28 cellular contexts compared by ENCODE assay signal in genomic region chr16:31470615-31471014, GRCh38. TPM values are rescaled to one million over a fixed set of nuclear protein-coding genes. Genes with fewer than 3 reads are reported as not detected.
DNase-seq lines count a peak whose midpoint lies in the region; TF ChIP-seq lines count a peak whose summit lies in the region.
"Had no signal": no experiment of that assay in that cellular context is flagged by ENCODE, and none has a peak within 500 bp of the region (broad histone marks: within the 10 kb centered on the region; RNA-seq: fewer than 3 reads in every experiment).

No MANE protein-coding gene starts in this region.

- peaks cover 22% of the 10 kb centered on the region for H3K4me1 Mint-ChIP-seq in MCF 10A (ENCODE audit: insufficient read depth, unreplicated experiment)
- H3K4me1 Mint-ChIP-seq in nephron = peaks cover 20% of the 10 kb centered on the region

- H3K79me2 ChIP-seq in mammary epithelial cell (ENCODE audit: insufficient read depth, low read length) = no peaks in the 10 kb centered on the region

- TF ChIP-seq EP300 in transverse colon (IDR thresholded peaks at IDR 0.05; ENCODE audit: low read depth) = no peak

- no peaks in the 10 kb centered on the region for H4K20me1 ChIP-seq in mammary epithelial cell (ENCODE audit: insufficient read depth, low read length)

- TF ChIP-seq POLR2A in transverse colon (IDR thresholded peaks at IDR 0.05) = no peak

- H3K9me3 Mint-ChIP-seq in MCF 10A (ENCODE audit: unreplicated experiment) (no peaks in the 10 kb centered on the region), nephron (no peaks in the 10 kb centered on the region)
- H3K9me3 Mint-ChIP-seq: activated naive CD8-positive, alpha-beta T cell treated with anti-CD3 and anti-CD28 coated beads, Interleukin-2, amount 50 U/mL, for 24 hours; activated T-helper 2 cell treated with anti-CD3 and anti-CD28 coated beads, Interferon-gamma antibody, Interleukin-2, Interleukin-4, amounts not matched to agents 10 μg/mL and 5 μg/mL and 100 μg/mL, durations not matched to agents 14 hours and 24 hours and 36 hours; type B pancreatic cell had no signal

- H3K27me3 Mint-ChIP-seq in MCF 10A (ENCODE audit: insufficient read depth, unreplicated experiment) (no peaks in the 10 kb centered on the region), nephron (ENCODE audit: low read depth) (peaks cover 26% of the 10 kb centered on the region)

- no peak overlapping the region for H3K4me3 Mint-ChIP-seq in MCF 10A (ENCODE audit: unreplicated experiment)
- H3K4me3 Mint-ChIP-seq in nephron = peak overlapping the region; percentile 59 to 91 (median 90)
- H3K4me3 Mint-ChIP-seq: activated naive CD8-positive, alpha-beta T cell treated with anti-CD3 and anti-CD28 coated beads, Interleukin-2, amount 50 U/mL, for 24 hours had no signal

- TF ChIP-seq CTCF in MCF 10A (IDR thresholded peaks at IDR 0.05; ENCODE audit: unreplicated experiment) = no peak
- no peak for TF ChIP-seq CTCF in mammary epithelial cell (conservative IDR thresholded peaks at IDR 0.05 in 1 of 2, IDR thresholded peaks at IDR 0.05 in 1 of 2; ENCODE audit: extremely low read depth in 1 of 2, insufficient read depth in 1 of 2, low read depth in 1 of 2, low read length in 2 of 2)
- no peak for TF ChIP-seq CTCF in coronary artery (IDR thresholded peaks at IDR 0.05)
- TF ChIP-seq CTCF in nephron (IDR thresholded peaks at IDR 0.05; ENCODE audit: unreplicated experiment in 3 of 3) = no peak
- TF ChIP-seq CTCF in transverse colon (IDR thresholded peaks at IDR 0.05) = no peak

- TSS peak; percentile 40 for BruUV-seq in MCF 10A (replicated peaks; lab: Mats Ljungman, UMichigan)
- no TSS peak for BruUV-seq in mammary epithelial cell (replicated peaks; lab: Mats Ljungman, UMichigan)

- no peak overlapping the region for H3K9ac ChIP-seq in mammary epithelial cell (ENCODE audit: insufficient read depth, low read length)

- WGBS in mammary epithelial cell (ENCODE audit: low coverage, missing lambda C conversion rate) = 57% methylated on average over 2 of the region's 3 CpGs
- 71 to 82% methylated on average over 2 to 3 of the region's 3 CpGs for WGBS in transverse colon (ENCODE audit: low coverage in 1 of 2), 2 donors

- CTCF ChIA-PET in MCF 10A (lab: Yijun Ruan, JAX) (interaction anchor here (0.6 to 1.0 kb wide), 2 partner anchors 10 to 240 kb away, joined by 3 to 10 read pairs; no protein-coding TSS in a partner anchor), mammary epithelial cell (lab: Charles Lee; ENCODE audit: low non-redundant PET) (no interaction called here)

- in situ Hi-C loops in mammary epithelial cell (cut with MboI; ENCODE audit: low sequenced_read_pairs in 2 of 2) = loop anchor here (10.0 to 25.0 kb wide), 2 partner anchors 224 to 392 kb away; partner anchors contain the start of gene ZNF267 (in 1 of the 2)
- in situ Hi-C loops in transverse colon (cut with MboI; ENCODE audit: low pct_ligation_motif_present in 1 of 4, low pct_unique_long_range_greater_than_20kb in 1 of 4, low sequenced_read_pairs in 3 of 4) = loop anchor here in 2 of 4 donors (25.0 kb wide), 2 partner anchors 417 to 483 kb away; partner anchors contain the start of gene HSD3B7 (in 1 of the 2)

- H3K27ac Mint-ChIP-seq in MCF 10A (ENCODE audit: low read depth, unreplicated experiment) (no peak overlapping the region), nephron (peak overlapping the region in 2 of 3 experiments; percentile 93 to 96)
- H3K27ac Mint-ChIP-seq: activated naive CD8-positive, alpha-beta T cell treated with anti-CD3 and anti-CD28 coated beads, Interleukin-2, amount 50 U/mL, for 24 hours; activated T-helper 2 cell treated with anti-CD3 and anti-CD28 coated beads, Interferon-gamma antibody, Interleukin-2, Interleukin-4, amounts not matched to agents 10 μg/mL and 5 μg/mL and 100 μg/mL, durations not matched to agents 14 hours and 24 hours and 36 hours; CD14-positive monocyte had no signal

- no peak for DNase-seq in MCF 10A (ENCODE audit: unreplicated experiment)
- DNase-seq in mammary epithelial cell = no peak
- DNase-seq in coronary artery (ENCODE audit: low spot score) = no peak
- DNase-seq in transverse colon = no peak
- no peak for DNase-seq in NCI-H1436 treated with DMSO at 0.1 percent for 48 hours (lab: John Stamatoyannopoulos, UW)
- no peak for DNase-seq in activated naive CD4-positive, alpha-beta T cell treated with Interleukin-2 at 50 U/mL for 16 hours
- DNase-seq in UCSD-AML1 (lab: John Stamatoyannopoulos, UW; ENCODE audit: unreplicated experiment) = no peak
- DNase-seq: 8988T; activated CD4-positive, alpha-beta T cell treated with anti-CD3 and anti-CD28 coated beads for 48 hours; activated naive CD8-positive, alpha-beta T cell treated with anti-CD3 and anti-CD28 coated beads, Interleukin-2, amount 50 U/mL, for 24 hours; DMS 273 treated with DMSO at 0.1 percent for 48 hours; dorsolateral prefrontal cortex; Karpas-422; naive thymus-derived CD4-positive, alpha-beta T cell; NCI-H1105; NCI-H2081 treated with DMSO at 0.1 percent for 48 hours; NCI-H510A; stimulated activated CD4-positive, alpha-beta T cell treated with anti-CD3 and anti-CD28 coated beads, Interleukin-12 subunit alpha, Interleukin-12 subunit beta, amount 100 ng/mL, for 4 hours had no signal

- dilution Hi-C loops in mammary epithelial cell (cut with HindIII; ENCODE audit: low sequenced_read_pairs) = loop anchor here (25.0 kb wide), 1 partner anchor 283 kb away; the partner anchor contains the start of gene FUS

- H3K36me3 ChIP-seq in mammary epithelial cell (ENCODE audit: insufficient read depth, low read length) = peaks cover 11% of the 10 kb centered on the region
- peaks cover 0 to 3% (median 0%) of the 10 kb centered on the region in 4 donors for H3K36me3 ChIP-seq in transverse colon

- intact Hi-C loops in MCF 10A (cut with micrococcal nuclease) (no loop called here), mammary epithelial cell (cut with micrococcal nuclease) (no loop called here), transverse colon (cut with DNase I; ENCODE audit: low total_unique reads) (no loop called here)

- H3K4me1 ChIP-seq in mammary epithelial cell (ENCODE audit: insufficient read depth, low read length) = peaks cover 8% of the 10 kb centered on the region
- peaks cover 13 to 36% (median 24%) of the 10 kb centered on the region in 4 donors for H3K4me1 ChIP-seq in transverse colon

- H2AFZ ChIP-seq in mammary epithelial cell (ENCODE audit: low read depth, low read length) = no peak overlapping the region

- POLR2A ChIA-PET in MCF 10A (lab: Yijun Ruan, JAX) = interaction anchor here (1.3 kb wide), 1 partner anchor 11 kb away, joined by 5 read pairs; the partner anchor contains the start of gene ARMC5

- no peaks in the 10 kb centered on the region for H3K27me3 ChIP-seq in mammary epithelial cell (ENCODE audit: insufficient read depth, low read length)
- no peaks in the 10 kb centered on the region for H3K27me3 ChIP-seq in transverse colon

- H3K9me3 ChIP-seq in mammary epithelial cell (replicated peaks; ENCODE audit: insufficient read depth, low read length) (no peaks in the 10 kb centered on the region), transverse colon (no peaks in the 10 kb centered on the region)

- H3K27ac ChIP-seq in mammary epithelial cell (ENCODE audit: insufficient read depth, low read depth, low read length) = no peak overlapping the region
- H3K27ac ChIP-seq in coronary artery = peak overlapping the region; percentile 78 to 97
- H3K27ac ChIP-seq in transverse colon = peak overlapping the region; percentile 90 to 98 (median 93)

- H3K36me3 Mint-ChIP-seq in MCF 10A (ENCODE audit: insufficient read depth, unreplicated experiment) = peaks cover 7% of the 10 kb centered on the region
- H3K36me3 Mint-ChIP-seq in nephron (ENCODE audit: low read depth) = peaks cover 29% of the 10 kb centered on the region

- H3K4me2 ChIP-seq in mammary epithelial cell (ENCODE audit: insufficient read depth, low read depth, low read length) = no peak overlapping the region

- H3K4me3 ChIP-seq in mammary epithelial cell (replicated peaks in 1 of 3; ENCODE audit: insufficient read depth in 1 of 3, low read depth in 2 of 3, low read length in 3 of 3) (no peak overlapping the region), coronary artery (peak overlapping the region; percentile 80), transverse colon (no peak overlapping the region)

RNA-seq across cellular contexts. Expression of gene TGFB1I1, which starts 1.3 kb away (rescaled TPM):
- total RNA-seq in MCF 10A (2022) = 14.2 and 14.7 TPM in 2 replicates
- 10 to 100 TPM; 45.4 to 50.7 TPM for total RNA-seq in mammary epithelial cell
- polyA plus RNA-seq in mammary epithelial cell = 22.7 TPM
- 62.4 TPM for polyA minus RNA-seq in mammary epithelial cell
- 100 to 1,000 TPM in 1 of 4 donors, 10 to 100 TPM in 3; 43.0 to 102 (median 61.4) TPM for total RNA-seq in transverse colon

RNA-seq across cellular contexts. Expression of gene ARMC5, which starts 11.3 kb away (rescaled TPM):
- total RNA-seq in MCF 10A (2022) (8.1 and 10.1 TPM in 2 replicates), mammary epithelial cell (10 to 100 TPM in 1 of 2 donors, 1 to 10 TPM in 1; 8.7 to 10.7 TPM), transverse colon (10 to 100 TPM in 1 of 4 donors, 1 to 10 TPM in 3; 3.2 to 17.6 (median 8.4) TPM)
- 6.4 TPM for polyA plus RNA-seq in mammary epithelial cell
- 9.8 TPM for polyA minus RNA-seq in mammary epithelial cell

RNA-seq across cellular contexts. Expression of gene SLC5A2, which starts 12.3 kb away (rescaled TPM):
- total RNA-seq in MCF 10A (2022) = not detected in 2 replicates
- total RNA-seq in mammary epithelial cell = under 1 TPM in 1 of 2 donors, not detected in 1; 0.66 TPM
- 0.17 TPM for polyA plus RNA-seq in mammary epithelial cell
- polyA minus RNA-seq in mammary epithelial cell = not detected
- not detected for total RNA-seq in transverse colon
- total RNA-seq: activated T-helper 2 cell treated with anti-CD3 and anti-CD28 coated beads, Interferon-gamma antibody, Interleukin-2, Interleukin-4, amounts not matched to agents 10 μg/mL and 5 μg/mL and 100 μg/mL, durations not matched to agents 14 hours and 24 hours and 36 hours; epithelial cell of proximal tubule; G401; H4; lung microvascular endothelial cell; pulmonary artery endothelial cell; RPMI7951 had no signal
- polyA plus RNA-seq: CD14-positive monocyte had no signal

RNA-seq across cellular contexts. Expression of gene ZNF843, which starts 28.0 kb away (rescaled TPM):
- total RNA-seq in MCF 10A (2022) (0.19 and 0.29 TPM in 2 replicates), mammary epithelial cell (under 1 TPM; 0.09 to 0.17 TPM), transverse colon (under 1 TPM in 2 of 4 donors, not detected in 2; 0.14 to 0.79 TPM)
- 0.06 TPM for polyA plus RNA-seq in mammary epithelial cell
- not detected for polyA minus RNA-seq in mammary epithelial cell
- total RNA-seq: epithelial cell of proximal tubule, RPMI7951 had no signal
- polyA plus RNA-seq: CD14-positive monocyte had no signal

RNA-seq across cellular contexts. Expression of gene RUSF1, which starts 37.6 kb away (rescaled TPM):
- total RNA-seq in MCF 10A (2022) = 72.0 and 88.8 TPM in 2 replicates
- total RNA-seq in mammary epithelial cell = 10 to 100 TPM; 40.5 to 46.5 TPM
- 16.2 TPM for polyA plus RNA-seq in mammary epithelial cell
- 22.3 TPM for polyA minus RNA-seq in mammary epithelial cell
- total RNA-seq in transverse colon = 10 to 100 TPM; 49.2 to 86.5 (median 71.3) TPM
